Comparison of ENCODE assay signal across 9 cellular contexts in the genomic region with DNA sequence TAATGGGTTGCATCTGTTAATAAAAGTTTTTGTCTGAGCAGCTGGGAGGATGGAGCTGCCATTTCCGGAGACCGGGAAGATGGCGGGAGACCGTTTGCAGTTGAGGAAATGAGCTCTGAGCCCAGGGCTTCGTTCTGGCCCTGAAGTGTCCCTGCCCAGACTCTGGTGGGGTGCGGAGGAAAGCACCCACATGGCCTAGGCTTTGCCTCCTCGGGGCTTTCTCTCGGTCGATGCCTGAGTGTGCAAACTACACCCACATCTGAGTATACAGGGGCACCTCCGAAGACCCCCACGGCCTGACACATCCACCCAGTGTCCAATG. TPM values are rescaled to one million over a fixed set of nuclear protein-coding genes. Genes with fewer than 3 reads are reported as not detected.
DNase-seq lines count a peak whose midpoint lies in the region; ATAC-seq, FAIRE-seq and TF ChIP-seq lines count a peak whose summit lies in the region.
"Had no signal": no experiment of that assay in that cellular context is flagged by ENCODE, and none has a peak within 500 bp of the region (broad histone marks: within the 10 kb centered on the region; RNA-seq: fewer than 3 reads in every experiment).

No MANE protein-coding gene starts in this region.

- peak overlapping the region in 2 of 3 experiments; percentile 69 to 81 for H3K4me3 ChIP-seq in keratinocyte (ENCODE audit: control insufficient read depth in 2 of 3, extremely low read depth in 1 of 3, insufficient read depth in 2 of 3, low read depth in 1 of 3, low read length in 3 of 3)
- no peak overlapping the region for H3K4me3 ChIP-seq in thymus (ENCODE audit: low read length)

- intact Hi-C loops in activated CD8-positive, alpha-beta T cell treated with anti-CD3 and anti-CD28 coated beads for 36 hours (cut with micrococcal nuclease): loop anchor here (10.0 kb wide), 1 partner anchor 267 kb away; no protein-coding TSS in a partner anchor

- dilution Hi-C loops in keratinocyte (cut with MboI; ENCODE audit: extremely low pct_ligation_motif_present, low sequenced_read_pairs): no loop called here

- H3K27ac ChIP-seq in keratinocyte (ENCODE audit: control insufficient read depth, insufficient read depth, low read length) (peak overlapping the region; percentile 96), thymus (ENCODE audit: low read depth) (peak overlapping the region; percentile 1)

- ATAC-seq in HG02610 (IDR thresholded peaks at IDR 0.05; ENCODE audit: unreplicated experiment) (peak; percentile 27), GM19467 (IDR thresholded peaks at IDR 0.05; ENCODE audit: unreplicated experiment) (no peak)
- peak; percentile 52 for ATAC-seq in activated CD8-positive, alpha-beta T cell treated with anti-CD3 and anti-CD28 coated beads for 36 hours

- TF ChIP-seq CTCF in GM10248 (IDR thresholded peaks at IDR 0.05; ENCODE audit: control extremely low read depth, extremely low read depth, low read depth, missing control alignments) (no peak), keratinocyte (optimal IDR thresholded peaks at IDR 0.05 in 1 of 3, IDR thresholded peaks at IDR 0.05 in 1 of 3, conservative IDR thresholded peaks at IDR 0.05 in 1 of 3; ENCODE audit: extremely low read depth in 1 of 3, insufficient read depth in 2 of 3, low read length in 3 of 3) (no peak)
- no peak for TF ChIP-seq CTCF in activated CD8-positive, alpha-beta T cell treated with anti-CD3 and anti-CD28 coated beads for 36 hours (IDR thresholded peaks at IDR 0.05)

- POLR2A ChIA-PET in GM10248 (lab: Yijun Ruan, JAX): interaction anchor here (0.6 to 4.4 kb wide), 7 partner anchors 15 to 114 kb away, joined by 3 to 37 read pairs (median 4); a partner anchor contains a TSS
- POLR2A ChIA-PET in activated CD8-positive, alpha-beta T cell treated with anti-CD3 and anti-CD28 coated beads for 36 hours (lab: Charles Lee): interaction anchor here (0.8 to 6.1 kb wide), 8 partner anchors 8 to 144 kb away, joined by 3 to 58 read pairs (median 3); no protein-coding TSS in a partner anchor

- peak overlapping the region; percentile 90 for H3K4me3 Mint-ChIP-seq in activated CD8-positive, alpha-beta T cell treated with anti-CD3 and anti-CD28 coated beads for 36 hours

- H2AFZ ChIP-seq in keratinocyte (ENCODE audit: control insufficient read depth, low read length): peak overlapping the region; percentile 9

- no peaks in the 10 kb centered on the region for H3K9me1 ChIP-seq in keratinocyte (ENCODE audit: control insufficient read depth, extremely low read depth, insufficient read depth, low read length)

- H3K27me3 Mint-ChIP-seq in activated CD8-positive, alpha-beta T cell treated with anti-CD3 and anti-CD28 coated beads for 36 hours: peaks cover 17% of the 10 kb centered on the region

- H3K79me2 ChIP-seq in keratinocyte (ENCODE audit: control insufficient read depth, insufficient read depth, low read length): no peaks in the 10 kb centered on the region

- H3K36me3 ChIP-seq in keratinocyte (ENCODE audit: control insufficient read depth in 2 of 2, extremely low read depth in 1 of 2, insufficient read depth in 2 of 2, low read length in 2 of 2) (no peaks in the 10 kb centered on the region), thymus (ENCODE audit: control insufficient read depth, insufficient read depth) (no peaks in the 10 kb centered on the region)

- no peak for FAIRE-seq in keratinocyte (lab: Jason Lieb, UNC)

- H4K20me1 ChIP-seq in keratinocyte (ENCODE audit: control insufficient read depth, extremely low read depth, insufficient read depth, low read length): no peaks in the 10 kb centered on the region

- no peaks in the 10 kb centered on the region for H3K9me3 Mint-ChIP-seq in activated CD8-positive, alpha-beta T cell treated with anti-CD3 and anti-CD28 coated beads for 36 hours

- DNase-seq in GM10248 (ENCODE audit: extremely low spot score): peak; percentile 60
- DNase-seq in activated CD8-positive, alpha-beta T cell treated with anti-CD3 and anti-CD28 coated beads for 36 hours: peak; percentile 69
- DNase-seq in keratinocyte (ENCODE audit: low read depth, low spot score): no peak
- DNase-seq in hepatic stellate cell (ENCODE audit: low spot score): no peak
- DNase-seq in GM19238 (ENCODE audit: insufficient read length, low spot score): no peak

- CTCF ChIA-PET in GM10248 (lab: Yijun Ruan, JAX): interaction anchor here (1.0 to 4.4 kb wide), 19 partner anchors 11 to 599 kb away, joined by 3 to 90 read pairs (median 7); a partner anchor contains a TSS
- CTCF ChIA-PET in activated CD8-positive, alpha-beta T cell treated with anti-CD3 and anti-CD28 coated beads for 36 hours (lab: Charles Lee): interaction anchor here (1.1 to 5.7 kb wide), 14 partner anchors 8 to 324 kb away, joined by 3 to 160 read pairs (median 12); a partner anchor contains a TSS

- H3K27me3 ChIP-seq in keratinocyte (ENCODE audit: control insufficient read depth, extremely low read depth, insufficient read depth, low read length): peaks cover 14% of the 10 kb centered on the region
- H3K27me3 ChIP-seq in thymus (ENCODE audit: control insufficient read depth, insufficient read depth): peaks cover 4% of the 10 kb centered on the region

- peak overlapping the region; percentile 96 for H3K4me2 ChIP-seq in keratinocyte (ENCODE audit: control insufficient read depth, extremely low read depth, insufficient read depth, low read depth, low read length)

- H3K36me3 Mint-ChIP-seq in activated CD8-positive, alpha-beta T cell treated with anti-CD3 and anti-CD28 coated beads for 36 hours (ENCODE audit: low read depth): no peaks in the 10 kb centered on the region

- peak overlapping the region; percentile 93 for H3K9ac ChIP-seq in keratinocyte (ENCODE audit: control insufficient read depth, extremely low read depth, insufficient read depth, low read length)

- H3K9me3 ChIP-seq in keratinocyte (ENCODE audit: control insufficient read depth, low read depth, low read length) (no peaks in the 10 kb centered on the region), thymus (ENCODE audit: control insufficient read depth) (no peaks in the 10 kb centered on the region)

- peaks cover 18% of the 10 kb centered on the region for H3K4me1 ChIP-seq in keratinocyte (ENCODE audit: control insufficient read depth, extremely low read depth, insufficient read depth, low read length)
- H3K4me1 ChIP-seq in thymus (ENCODE audit: control insufficient read depth, insufficient read depth, low read length): peaks cover 22% of the 10 kb centered on the region

- 36% methylated on average over 11 of the region's 11 CpGs for WGBS in thymus

- peaks cover 39% of the 10 kb centered on the region for H3K4me1 Mint-ChIP-seq in activated CD8-positive, alpha-beta T cell treated with anti-CD3 and anti-CD28 coated beads for 36 hours (ENCODE audit: low read depth)

- H3K27ac Mint-ChIP-seq in activated CD8-positive, alpha-beta T cell treated with anti-CD3 and anti-CD28 coated beads for 36 hours: peak overlapping the region; percentile 99

RNA-seq across cellular contexts. Expression of a gene that starts 15.6 kb away (rescaled TPM):
- 1 to 10 TPM in 1 of 2 experiments, under 1 TPM in 1; 0.56 to 1.3 TPM for total RNA-seq in activated CD8-positive, alpha-beta T cell treated with anti-CD3 and anti-CD28 coated beads for 36 hours
- polyA plus RNA-seq in keratinocyte: 0.18 TPM in 1 of 3 replicates, not detected in the others
- not detected for polyA plus RNA-seq in keratinocyte (2011; ENCODE audit: low read depth)
- polyA plus RNA-seq in keratinocyte (2011; cell fraction: cytosol; rRNA removed): 0.40 TPM in 1 of 2 replicates, not detected in the other
- not detected in 2 replicates for polyA plus RNA-seq in keratinocyte (2011; cell fraction: nucleus; rRNA removed)
- 0.86 TPM in 1 of 2 replicates, not detected in the other for polyA plus RNA-seq in keratinocyte (2012; ENCODE audit: low replicate concordance)
- 0.40 TPM in 1 of 3 replicates, not detected in the others for polyA minus RNA-seq in keratinocyte
- polyA minus RNA-seq in keratinocyte (2011; cell fraction: cytosol; rRNA and poly(A)+ RNA removed): not detected
- not detected in 2 replicates for polyA minus RNA-seq in keratinocyte (2011; cell fraction: nucleus; rRNA and poly(A)+ RNA removed)
- polyA plus RNA-seq in thymus: 2.6 TPM
- total RNA-seq: NCI-H460 had no signal

RNA-seq across cellular contexts. Expression of a gene that starts 44.6 kb away (rescaled TPM):
- 1 to 10 TPM; 3.6 to 5.2 TPM for total RNA-seq in activated CD8-positive, alpha-beta T cell treated with anti-CD3 and anti-CD28 coated beads for 36 hours
- polyA plus RNA-seq in keratinocyte (0.22 to 0.57 TPM (median 0.26 TPM) in 3 replicates), thymus (2.0 TPM)
- not detected for polyA plus RNA-seq in keratinocyte (2011; ENCODE audit: low read depth)
- polyA plus RNA-seq in keratinocyte (2011; cell fraction: cytosol; rRNA removed): 0.17 and 0.30 TPM in 2 replicates
- 0.43 and 0.61 TPM in 2 replicates for polyA plus RNA-seq in keratinocyte (2011; cell fraction: nucleus; rRNA removed)
- polyA plus RNA-seq in keratinocyte (2012; ENCODE audit: low replicate concordance): 0.44 and 0.71 TPM in 2 replicates
- polyA minus RNA-seq in keratinocyte: 0.38 to 0.56 TPM in 2 of 3 replicates, not detected in the other
- polyA minus RNA-seq in keratinocyte (2011; cell fraction: cytosol; rRNA and poly(A)+ RNA removed): 1.5 TPM
- polyA minus RNA-seq in keratinocyte (2011; cell fraction: nucleus; rRNA and poly(A)+ RNA removed): not detected in 2 replicates

RNA-seq across cellular contexts. Expression of a gene that starts 44.6 kb away (rescaled TPM):
- total RNA-seq in activated CD8-positive, alpha-beta T cell treated with anti-CD3 and anti-CD28 coated beads for 36 hours: 10 to 100 TPM; 22.4 to 23.8 TPM
- polyA plus RNA-seq in keratinocyte (11.2 to 15.6 TPM (median 14.7 TPM) in 3 replicates), thymus (26.7 TPM)
- 33.3 TPM for polyA plus RNA-seq in keratinocyte (2011; ENCODE audit: low read depth)
- 6.7 and 13.2 TPM in 2 replicates for polyA plus RNA-seq in keratinocyte (2011; cell fraction: cytosol; rRNA removed)
- 36.5 and 49.5 TPM in 2 replicates for polyA plus RNA-seq in keratinocyte (2011; cell fraction: nucleus; rRNA removed)
- 18.5 and 22.1 TPM in 2 replicates for polyA plus RNA-seq in keratinocyte (2012; ENCODE audit: low replicate concordance)
- polyA minus RNA-seq in keratinocyte: 13.6 to 45.7 TPM (median 15.7 TPM) in 3 replicates
- polyA minus RNA-seq in keratinocyte (2011; cell fraction: cytosol; rRNA and poly(A)+ RNA removed): 17.5 TPM
- 16.7 and 18.5 TPM in 2 replicates for polyA minus RNA-seq in keratinocyte (2011; cell fraction: nucleus; rRNA and poly(A)+ RNA removed)

Comparison
In these comparisons a context has a peak if more than half of its experiments do, and no peak if none do; other contexts are left out.
1. DNase-seq: peak in GM10248 (single experiment) and activated CD8-positive, alpha-beta T cell treated with anti-CD3 and anti-CD28 coated beads for 36 hours (single experiment); none in keratinocyte (single experiment), hepatic stellate cell (single experiment) and GM19238 (single experiment).